In genomic region chr9:114076237-114077161, GRCh38 we compare ENCODE assay signal across 1 cellular context.
TF ChIP-seq lines count a peak whose summit lies in the region.

No MANE protein-coding gene starts in this region.

TF ChIP-seq in GM23338, 12 proteins besides CTCF, POLR2A, EP300 and RAD21 (continued from another document):
- TF ChIP-seq, protein P1, sequence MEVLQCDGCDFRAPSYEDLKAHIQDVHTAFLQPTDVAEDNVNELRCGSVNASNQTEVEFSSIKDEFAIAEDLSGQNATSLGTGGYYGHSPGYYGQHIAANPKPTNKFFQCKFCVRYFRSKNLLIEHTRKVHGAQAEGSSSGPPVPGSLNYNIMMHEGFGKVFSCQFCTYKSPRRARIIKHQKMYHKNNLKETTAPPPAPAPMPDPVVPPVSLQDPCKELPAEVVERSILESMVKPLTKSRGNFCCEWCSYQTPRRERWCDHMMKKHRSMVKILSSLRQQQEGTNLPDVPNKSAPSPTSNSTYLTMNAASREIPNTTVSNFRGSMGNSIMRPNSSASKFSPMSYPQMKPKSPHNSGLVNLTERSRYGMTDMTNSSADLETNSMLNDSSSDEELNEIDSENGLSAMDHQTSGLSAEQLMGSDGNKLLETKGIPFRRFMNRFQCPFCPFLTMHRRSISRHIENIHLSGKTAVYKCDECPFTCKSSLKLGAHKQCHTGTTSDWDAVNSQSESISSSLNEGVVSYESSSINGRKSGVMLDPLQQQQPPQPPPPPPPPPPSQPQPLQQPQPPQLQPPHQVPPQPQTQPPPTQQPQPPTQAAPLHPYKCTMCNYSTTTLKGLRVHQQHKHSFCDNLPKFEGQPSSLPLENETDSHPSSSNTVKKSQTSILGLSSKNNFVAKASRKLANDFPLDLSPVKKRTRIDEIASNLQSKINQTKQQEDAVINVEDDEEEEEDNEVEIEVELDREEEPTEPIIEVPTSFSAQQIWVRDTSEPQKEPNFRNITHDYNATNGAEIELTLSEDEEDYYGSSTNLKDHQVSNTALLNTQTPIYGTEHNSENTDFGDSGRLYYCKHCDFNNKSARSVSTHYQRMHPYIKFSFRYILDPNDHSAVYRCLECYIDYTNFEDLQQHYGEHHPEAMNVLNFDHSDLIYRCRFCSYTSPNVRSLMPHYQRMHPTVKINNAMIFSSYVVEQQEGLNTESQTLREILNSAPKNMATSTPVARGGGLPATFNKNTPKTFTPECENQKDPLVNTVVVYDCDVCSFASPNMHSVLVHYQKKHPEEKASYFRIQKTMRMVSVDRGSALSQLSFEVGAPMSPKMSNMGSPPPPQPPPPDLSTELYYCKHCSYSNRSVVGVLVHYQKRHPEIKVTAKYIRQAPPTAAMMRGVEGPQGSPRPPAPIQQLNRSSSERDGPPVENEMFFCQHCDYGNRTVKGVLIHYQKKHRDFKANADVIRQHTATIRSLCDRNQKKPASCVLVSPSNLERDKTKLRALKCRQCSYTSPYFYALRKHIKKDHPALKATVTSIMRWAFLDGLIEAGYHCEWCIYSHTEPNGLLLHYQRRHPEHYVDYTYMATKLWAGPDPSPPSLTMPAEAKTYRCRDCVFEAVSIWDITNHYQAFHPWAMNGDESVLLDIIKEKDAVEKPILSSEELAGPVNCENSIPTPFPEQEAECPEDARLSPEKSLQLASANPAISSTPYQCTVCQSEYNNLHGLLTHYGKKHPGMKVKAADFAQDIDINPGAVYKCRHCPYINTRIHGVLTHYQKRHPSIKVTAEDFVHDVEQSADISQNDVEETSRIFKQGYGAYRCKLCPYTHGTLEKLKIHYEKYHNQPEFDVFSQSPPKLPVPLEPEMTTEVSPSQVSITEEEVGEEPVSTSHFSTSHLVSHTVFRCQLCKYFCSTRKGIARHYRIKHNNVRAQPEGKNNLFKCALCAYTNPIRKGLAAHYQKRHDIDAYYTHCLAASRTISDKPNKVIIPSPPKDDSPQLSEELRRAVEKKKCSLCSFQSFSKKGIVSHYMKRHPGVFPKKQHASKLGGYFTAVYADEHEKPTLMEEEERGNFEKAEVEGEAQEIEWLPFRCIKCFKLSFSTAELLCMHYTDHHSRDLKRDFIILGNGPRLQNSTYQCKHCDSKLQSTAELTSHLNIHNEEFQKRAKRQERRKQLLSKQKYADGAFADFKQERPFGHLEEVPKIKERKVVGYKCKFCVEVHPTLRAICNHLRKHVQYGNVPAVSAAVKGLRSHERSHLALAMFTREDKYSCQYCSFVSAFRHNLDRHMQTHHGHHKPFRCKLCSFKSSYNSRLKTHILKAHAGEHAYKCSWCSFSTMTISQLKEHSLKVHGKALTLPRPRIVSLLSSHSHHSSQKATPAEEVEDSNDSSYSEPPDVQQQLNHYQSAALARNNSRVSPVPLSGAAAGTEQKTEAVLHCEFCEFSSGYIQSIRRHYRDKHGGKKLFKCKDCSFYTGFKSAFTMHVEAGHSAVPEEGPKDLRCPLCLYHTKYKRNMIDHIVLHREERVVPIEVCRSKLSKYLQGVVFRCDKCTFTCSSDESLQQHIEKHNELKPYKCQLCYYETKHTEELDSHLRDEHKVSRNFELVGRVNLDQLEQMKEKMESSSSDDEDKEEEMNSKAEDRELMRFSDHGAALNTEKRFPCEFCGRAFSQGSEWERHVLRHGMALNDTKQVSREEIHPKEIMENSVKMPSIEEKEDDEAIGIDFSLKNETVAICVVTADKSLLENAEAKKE (CRISPR knock-in tag; IDR thresholded peaks at IDR 0.05) = no peak
- TF ChIP-seq CREB1 (CRISPR knock-in tag; IDR thresholded peaks at IDR 0.05; ENCODE audit: low read depth) = no peak
- TF ChIP-seq REST (IDR thresholded peaks at IDR 0.05; ENCODE audit: unreplicated experiment) = no peak
- TF ChIP-seq, protein P2, sequence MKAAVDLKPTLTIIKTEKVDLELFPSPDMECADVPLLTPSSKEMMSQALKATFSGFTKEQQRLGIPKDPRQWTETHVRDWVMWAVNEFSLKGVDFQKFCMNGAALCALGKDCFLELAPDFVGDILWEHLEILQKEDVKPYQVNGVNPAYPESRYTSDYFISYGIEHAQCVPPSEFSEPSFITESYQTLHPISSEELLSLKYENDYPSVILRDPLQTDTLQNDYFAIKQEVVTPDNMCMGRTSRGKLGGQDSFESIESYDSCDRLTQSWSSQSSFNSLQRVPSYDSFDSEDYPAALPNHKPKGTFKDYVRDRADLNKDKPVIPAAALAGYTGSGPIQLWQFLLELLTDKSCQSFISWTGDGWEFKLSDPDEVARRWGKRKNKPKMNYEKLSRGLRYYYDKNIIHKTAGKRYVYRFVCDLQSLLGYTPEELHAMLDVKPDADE (IDR thresholded peaks at IDR 0.05) = no peak
- TF ChIP-seq JUNB (IDR thresholded peaks at IDR 0.05; ENCODE audit: unreplicated experiment) = no peak
- no peak for TF ChIP-seq EZH2phosphoT487 (IDR thresholded peaks at IDR 0.05; ENCODE audit: unreplicated experiment)
- no peak for TF ChIP-seq EZH2 (IDR thresholded peaks at IDR 0.05; ENCODE audit: low read depth, unreplicated experiment)
- TF ChIP-seq STAT1 (IDR thresholded peaks at IDR 0.05; ENCODE audit: unreplicated experiment) = no peak
- no peak for TF ChIP-seq POLR2AphosphoS5 (IDR thresholded peaks at IDR 0.05; ENCODE audit: low read depth)
- no peak for TF ChIP-seq NANOG (IDR thresholded peaks at IDR 0.05; ENCODE audit: borderline replicate concordance)
